ENCODE assay signal across 9 cellular contexts in the genomic region with DNA sequence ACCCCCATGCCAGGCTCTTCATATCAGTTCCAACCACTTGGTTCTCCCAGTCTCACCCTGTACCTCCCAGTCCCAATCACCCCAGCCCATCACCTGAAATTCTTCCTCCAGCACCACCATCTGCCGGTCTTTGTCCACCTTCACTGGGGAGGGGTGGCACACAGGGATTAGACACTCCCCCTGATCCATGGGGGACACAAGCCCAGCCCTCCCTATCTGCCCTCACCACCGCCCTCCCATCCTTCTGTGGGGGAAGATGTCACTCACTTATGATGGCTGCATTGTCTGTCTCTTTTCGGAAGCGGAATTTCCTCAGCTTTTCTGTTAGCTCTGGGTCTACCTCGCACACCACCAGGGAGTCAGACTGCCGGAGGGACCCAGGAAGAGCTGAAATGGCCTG.
DNase-seq lines count a peak whose midpoint lies in the region; ATAC-seq and TF ChIP-seq lines count a peak whose summit lies in the region.
"Had no signal": no experiment of that assay in that cellular context is flagged by ENCODE, and none has a peak within 500 bp of the region (broad histone marks: within the 10 kb centered on the region; RNA-seq: fewer than 3 reads in every experiment).

No MANE protein-coding gene starts in this region.

- H3K36me3 Mint-ChIP-seq in effector memory CD8-positive, alpha-beta T cell (ENCODE audit: insufficient read depth): peaks cover 51% of the 10 kb centered on the region

- no peaks in the 10 kb centered on the region for H4K20me1 ChIP-seq in OCI-LY3 (ENCODE audit: insufficient read depth, low read length)

- H3K27me3 Mint-ChIP-seq in effector memory CD8-positive, alpha-beta T cell: no peaks in the 10 kb centered on the region

- H3K9me3 ChIP-seq in OCI-LY3 (ENCODE audit: insufficient read depth, low read length): no peaks in the 10 kb centered on the region

- no peak for DNase-seq in effector memory CD8-positive, alpha-beta T cell
- DNase-seq in stimulated activated CD4-positive, alpha-beta T cell treated with anti-CD3 and anti-CD28 coated beads, Interleukin-4, amount 100 ng/mL, for 24 hours: peak; percentile 31
- DNase-seq in LoVo (ENCODE audit: low spot score) (no peak), DMS53 (lab: John Stamatoyannopoulos, UW) (no peak), GM19240 (ENCODE audit: insufficient read length, low spot score) (no peak)
- DNase-seq: H9 had no signal

- peaks cover 31 to 37% of the 10 kb centered on the region in 2 donors for H3K4me1 Mint-ChIP-seq in effector memory CD8-positive, alpha-beta T cell (ENCODE audit: low read depth in 2 of 2)

- peaks cover 32% of the 10 kb centered on the region for H3K4me1 ChIP-seq in OCI-LY3 (ENCODE audit: low read length)

- H3K4me3 ChIP-seq in OCI-LY3 (ENCODE audit: low read length): peak overlapping the region; percentile 79

- H3K79me2 ChIP-seq in OCI-LY3 (ENCODE audit: low read length): no peaks in the 10 kb centered on the region

- no peaks in the 10 kb centered on the region for H3K27me3 ChIP-seq in OCI-LY3 (ENCODE audit: low read depth, low read length)

- peak overlapping the region; percentile 99 for H3K4me3 Mint-ChIP-seq in effector memory CD8-positive, alpha-beta T cell
- H3K4me3 Mint-ChIP-seq: H9 had no signal

- TF ChIP-seq CTCF in OCI-LY3 (IDR thresholded peaks at IDR 0.05; ENCODE audit: low read depth, low read length): no peak

- H3K27ac ChIP-seq in OCI-LY3 (ENCODE audit: low read length): peak overlapping the region; percentile 38

- H3K27ac Mint-ChIP-seq in effector memory CD8-positive, alpha-beta T cell: peak overlapping the region; percentile 97 to 99
- H3K27ac Mint-ChIP-seq: H9 had no signal

- H3K9ac ChIP-seq in OCI-LY3 (ENCODE audit: low read length): peak overlapping the region; percentile 82

- H3K4me2 ChIP-seq in OCI-LY3 (ENCODE audit: low read length): peak overlapping the region; percentile 83

- no peaks in the 10 kb centered on the region for H3K9me3 Mint-ChIP-seq in effector memory CD8-positive, alpha-beta T cell
- H3K9me3 Mint-ChIP-seq: H9 had no signal

- peak overlapping the region; percentile 64; the same call in 1 of the 2 replicates for H2AFZ ChIP-seq in OCI-LY3 (ENCODE audit: low read depth, low read length)

- ATAC-seq in GM18907 (IDR thresholded peaks at IDR 0.05; ENCODE audit: unreplicated experiment) (peak; percentile 29), HG03045 (IDR thresholded peaks at IDR 0.05; ENCODE audit: unreplicated experiment) (no peak)
- ATAC-seq in effector memory CD8-positive, alpha-beta T cell (replicated peaks): peak; percentile 40

- no peaks in the 10 kb centered on the region for H3K36me3 ChIP-seq in OCI-LY3 (replicated peaks; ENCODE audit: low read depth, low read length)
